8 cellular contexts compared by ENCODE assay signal in the genomic region with DNA sequence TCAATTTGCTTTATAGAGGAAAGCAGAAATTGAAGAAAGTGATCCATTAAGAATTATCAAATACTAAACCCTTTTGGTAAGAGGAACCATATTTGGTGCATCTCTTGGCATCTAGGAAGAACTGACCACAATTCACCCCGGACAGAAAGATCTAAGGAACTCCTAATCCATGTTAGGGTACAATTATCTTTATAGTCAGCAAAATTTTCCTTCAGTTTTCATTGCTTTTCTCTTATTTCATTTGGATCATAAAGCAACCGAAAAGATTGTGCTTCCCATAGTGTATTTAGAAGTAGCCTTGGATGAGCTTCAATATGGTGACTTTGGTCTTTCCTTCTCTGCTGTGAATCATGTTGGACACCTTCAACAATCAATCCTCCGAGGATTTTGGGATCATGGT. TPM values are rescaled to one million over a fixed set of nuclear protein-coding genes. Genes with fewer than 3 reads are reported as not detected.
"Had no signal": no experiment of that assay in that cellular context is flagged by ENCODE, and none has a peak within 500 bp of the region (broad histone marks: within the 10 kb centered on the region; RNA-seq: fewer than 3 reads in every experiment).

No MANE protein-coding gene starts in this region.

- H3K4me2 ChIP-seq: KMS-11 had no signal

- H3K9ac ChIP-seq: KMS-11 had no signal

- H3K27ac ChIP-seq: KMS-11 had no signal

- DNase-seq: GOT3, H7, HCEC 1CT, Karpas-422, KBM-7 had no signal

- FAIRE-seq: HTR-8/SVneo had no signal

RNA-seq across cellular contexts. Expression of a gene that starts 50.1 kb away (rescaled TPM):
- total RNA-seq: HT-29 had no signal
